In the genomic region with DNA sequence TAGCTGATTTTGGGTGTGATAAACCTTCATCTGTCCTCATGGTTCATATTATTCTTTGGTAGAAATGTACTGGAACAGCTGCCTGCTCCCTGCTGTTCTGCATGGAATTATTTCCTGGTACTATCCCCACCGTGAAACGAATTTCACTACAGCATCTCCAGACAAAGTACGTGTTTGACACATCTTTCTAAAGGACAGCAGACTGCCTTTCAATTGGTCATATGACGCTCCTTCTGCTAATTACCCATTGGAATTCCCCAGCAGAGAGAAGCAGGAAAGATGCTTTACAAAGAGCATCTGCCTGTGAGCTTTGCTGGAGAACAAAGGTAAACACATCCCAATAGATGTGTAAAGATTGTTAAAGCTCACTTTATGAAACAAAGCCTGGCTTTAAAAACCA, we compare ENCODE assay signal across 1 cellular context.
TF ChIP-seq lines count a peak whose summit lies in the region.

No MANE protein-coding gene starts in this region.

TF ChIP-seq in H1, 55 proteins besides CTCF, POLR2A, EP300 and RAD21 (continued from another document):
- TF ChIP-seq HDAC2 (IDR thresholded peaks at IDR 0.05; ENCODE audit: borderline replicate concordance in 1 of 2, low read depth in 2 of 2, low read length in 2 of 2): 0 out of 4 replicates have a peak, but pooled peaks of 1 of the 2 experiments have one; percentile 6
